Comparison of ENCODE assay signal across 8 cellular contexts in the genomic region with DNA sequence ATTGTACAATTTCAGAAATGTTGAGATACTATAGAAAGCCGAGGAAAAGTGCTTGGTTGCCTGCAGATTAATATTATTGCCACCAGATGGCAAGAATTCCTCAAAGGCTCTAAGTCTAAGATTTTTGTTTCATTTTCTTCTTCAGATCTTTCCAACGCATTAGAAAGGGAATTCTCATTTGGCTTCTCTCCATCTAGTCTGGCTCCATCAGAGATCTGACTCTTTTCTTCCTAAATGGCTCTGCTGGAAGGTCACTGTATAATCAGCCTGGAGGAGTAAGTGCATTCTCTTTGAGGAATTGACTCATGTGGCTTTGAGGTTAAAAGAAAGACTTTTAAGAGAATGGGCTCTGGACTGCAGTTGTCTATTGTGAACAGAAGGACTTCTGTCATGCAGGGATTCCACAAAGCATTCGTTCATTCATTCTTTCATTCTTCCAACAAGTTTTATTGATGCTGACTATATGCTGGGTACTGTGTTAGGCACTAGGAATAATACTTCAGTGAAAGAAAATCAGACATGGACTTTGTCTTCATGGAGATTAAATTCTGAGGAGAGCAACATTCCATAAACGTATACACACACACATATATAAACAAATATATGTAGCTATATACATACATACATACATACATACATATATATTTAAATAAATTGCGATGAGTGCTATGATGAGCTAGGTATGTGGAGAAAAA. TPM values are rescaled to one million over a fixed set of nuclear protein-coding genes. Genes with fewer than 3 reads are reported as not detected.
A peak's percentile ranks its signal among the peaks of the same experiment; 100 is the strongest.
DNase-seq lines count a peak whose midpoint lies in the region; ATAC-seq and TF ChIP-seq lines count a peak whose summit lies in the region.

No MANE protein-coding gene starts in this region.

- no peak for DNase-seq in activated naive CD4-positive, alpha-beta T cell treated with Interleukin-2 at 50 U/mL for 16 hours
- DNase-seq in NAMALWA (ENCODE audit: low spot score): peak; percentile 46
- DNase-seq in T47D (ENCODE audit: low read depth in 1 of 2, low spot score in 1 of 2): peak; percentile 23 to 62
- peak; percentile 76 for DNase-seq in kidney tubule cell (ENCODE audit: low spot score)
- DNase-seq in testis: no peak

- H3K4me1 ChIP-seq in testis: peaks cover 17% of the 10 kb centered on the region

- peaks cover 4% of the 10 kb centered on the region for H3K9me3 Mint-ChIP-seq in activated naive CD4-positive, alpha-beta T cell treated with anti-CD3 and anti-CD28 coated beads, Interleukin-2, amount 50 U/mL, for 24 hours

- peaks cover 19% of the 10 kb centered on the region for H3K27me3 Mint-ChIP-seq in activated naive CD4-positive, alpha-beta T cell treated with anti-CD3 and anti-CD28 coated beads, Interleukin-2, amount 50 U/mL, for 24 hours

- TF ChIP-seq CTCF in testis (IDR thresholded peaks at IDR 0.05): peak; percentile 47 to 56 (median 51)

- ATAC-seq in GM18511 (IDR thresholded peaks at IDR 0.05; ENCODE audit: unreplicated experiment) (no peak), GM18870 (IDR thresholded peaks at IDR 0.05; ENCODE audit: unreplicated experiment) (no peak)

- H3K4me3 ChIP-seq in testis: no peak overlapping the region

- no peaks in the 10 kb centered on the region for H3K27me3 ChIP-seq in testis

- WGBS in testis, 2 donors: 42 to 50% methylated on average over 5 of the region's 5 CpGs

- intact Hi-C loops in testis (cut with DNase I; ENCODE audit: low total_unique reads): no loop called here

- no peak for TF ChIP-seq POLR2A in testis (IDR thresholded peaks at IDR 0.05)

- peak overlapping the region; percentile 37 to 56 for H3K27ac ChIP-seq in testis

- no peaks in the 10 kb centered on the region for H3K36me3 Mint-ChIP-seq in activated naive CD4-positive, alpha-beta T cell treated with anti-CD3 and anti-CD28 coated beads, Interleukin-2, amount 50 U/mL, for 24 hours

- no peaks in the 10 kb centered on the region for H3K36me3 ChIP-seq in testis (ENCODE audit: low read depth, missing control alignments)

- H3K4me1 Mint-ChIP-seq in activated naive CD4-positive, alpha-beta T cell treated with anti-CD3 and anti-CD28 coated beads, Interleukin-2, amount 50 U/mL, for 24 hours: peaks cover 13% of the 10 kb centered on the region

- H3K4me3 Mint-ChIP-seq in activated naive CD4-positive, alpha-beta T cell treated with anti-CD3 and anti-CD28 coated beads, Interleukin-2, amount 50 U/mL, for 24 hours: peak overlapping the region; percentile 34

- no peak overlapping the region for H3K27ac Mint-ChIP-seq in activated naive CD4-positive, alpha-beta T cell treated with anti-CD3 and anti-CD28 coated beads, Interleukin-2, amount 50 U/mL, for 24 hours

- no peaks in the 10 kb centered on the region for H3K9me3 ChIP-seq in testis

- in situ Hi-C loops in T47D (cut with HindIII; ENCODE audit: low pct_unique_long_range_greater_than_20kb, low sequenced_read_pairs): no loop called here

RNA-seq across cellular contexts. Expression of a gene that starts 55.3 kb away (rescaled TPM):
- under 1 TPM in 1 of 2 donors, not detected in 1; 0.81 TPM for total RNA-seq in testis
- not detected for polyA plus RNA-seq in testis (ENCODE audit: insufficient read depth, low read depth, low replicate concordance)

Comparison
In these comparisons a context has a peak if more than half of its experiments do, and no peak if none do; other contexts are left out.
1. DNase-seq: peak in NAMALWA (single experiment), T47D (2 of 2) and kidney tubule cell (single experiment); none in activated naive CD4-positive, alpha-beta T cell treated with Interleukin-2 at 50 U/mL for 16 hours (single experiment) and testis (single experiment).